In genomic region chr14:44081146-44081545, GRCh38 we compare ENCODE assay signal across 17 cellular contexts.
"Had no signal": no experiment of that assay in that cellular context is flagged by ENCODE, and none has a peak within 500 bp of the region (broad histone marks: within the 10 kb centered on the region; RNA-seq: fewer than 3 reads in every experiment).

No MANE protein-coding gene starts in this region.

- H3K4me3 ChIP-seq: SJSA1, SK-N-MC had no signal

- DNase-seq: KBM-7, MM.1S, NCI-H1092 treated with DMSO at 0.1 percent for 48 hours, NCI-H1436, NCI-H187, NCI-H2029, NCI-H2081 treated with DMSO at 0.1 percent for 48 hours, NCI-H226, NCI-H446, NCI-H510A, NCI-H774, Right ventricle myocardium superior, RPMI8226, SIG-M5 had no signal

- H3K27ac ChIP-seq: HL-60, SJSA1, SK-N-MC had no signal
